ENCODE assay signal across 27 cellular contexts in the genomic region with DNA sequence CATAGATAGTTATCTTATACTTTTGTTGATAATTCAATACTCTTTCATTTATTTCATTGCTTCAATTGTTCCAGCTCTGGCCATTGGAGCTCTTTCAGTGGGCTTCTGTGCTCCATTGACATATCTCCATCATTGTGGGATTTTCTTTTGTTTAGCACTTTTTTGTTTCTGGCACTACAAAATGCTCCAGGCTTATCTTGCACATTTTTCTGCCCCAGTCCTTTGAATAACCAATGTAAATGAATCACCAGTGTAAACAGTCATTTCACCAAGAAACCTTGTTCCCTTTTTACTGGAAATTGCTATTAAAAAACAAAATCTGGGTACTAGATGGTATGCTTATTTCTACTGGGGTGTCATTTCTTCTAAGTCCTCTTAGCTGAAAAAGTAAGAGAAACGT.
"Had no signal": no experiment of that assay in that cellular context is flagged by ENCODE, and none has a peak within 500 bp of the region (broad histone marks: within the 10 kb centered on the region; RNA-seq: fewer than 3 reads in every experiment).

No MANE protein-coding gene starts in this region.

- H3K36me3 ChIP-seq: heart left ventricle, ovary, uterus had no signal

- H3K4me3 ChIP-seq: heart left ventricle, ovary, skin epidermis, uterus had no signal

- H3K27ac ChIP-seq: foreskin keratinocyte, heart left ventricle, ovary, skin epidermis, uterus had no signal

- H3K4me1 ChIP-seq: foreskin keratinocyte, heart left ventricle, uterus had no signal

- H3K27me3 ChIP-seq: foreskin keratinocyte, heart left ventricle, ovary, uterus had no signal

- DNase-seq: activated CD4-positive, alpha-beta memory T cell treated with anti-CD3 and anti-CD28 coated beads, Interleukin-2, amount 10 ng/mL, durations not matched to agents 7 days and 5 days; activated CD4-positive, alpha-beta T cell treated with anti-CD3 and anti-CD28 coated beads for 1 hour; activated CD4-positive, alpha-beta T cell treated with anti-CD3 and anti-CD28 coated beads, Interleukin-2, amount 10 ng/mL, durations not matched to agents 7 days and 5 days; activated CD8-positive, alpha-beta memory T cell treated with anti-CD3 and anti-CD28 coated beads, Interleukin-2, amount 50 U/mL, for 48 hours; activated naive CD8-positive, alpha-beta T cell treated with anti-CD3 and anti-CD28 coated beads, Interleukin-2, amount 50 U/mL, for 24 hours; activated T-cell treated with anti-CD3 and anti-CD28 coated beads, Interleukin-2, amount 50 U/mL, for 4 hours; anterior cingulate cortex; caudate nucleus; effector CD4-positive, alpha-beta T cell; heart left ventricle; hypothalamus; immature natural killer cell; naive B cell; nephron progenitor cell; ovary; retina; stimulated activated CD4-positive, alpha-beta T cell treated with anti-CD3 and anti-CD28 coated beads, Interleukin-12 subunit alpha, Interleukin-12 subunit beta, amount 100 ng/mL, for 4 hours; stimulated activated CD4-positive, alpha-beta T cell treated with anti-CD3 and anti-CD28 coated beads, Interleukin-4, amount 100 ng/mL, for 1 hour; stimulated activated naive CD8-positive, alpha-beta T cell treated with anti-CD3 and anti-CD28 coated beads, Interleukin-15, Interleukin-2, amounts not matched to agents 100 U/mL and 50 U/mL, for 24 hours; substantia nigra; T-helper 2 cell; uterus had no signal

- ATAC-seq: activated naive CD8-positive, alpha-beta T cell treated with anti-CD3 and anti-CD28 coated beads, Interleukin-2, amount 50 U/mL, for 24 hours; activated T-cell treated with anti-CD3 and anti-CD28 coated beads, Interleukin-2, amount 50 U/mL, for 4 hours; activated T-helper 17 cell treated with anti-CD3 and anti-CD28 coated beads, Interleukin-2, amount 50 U/mL, for 72 hours; foreskin keratinocyte; heart left ventricle; sciatic nerve; stimulated activated naive CD8-positive, alpha-beta T cell treated with anti-CD3 and anti-CD28 coated beads, Interleukin-15, Interleukin-2, amounts not matched to agents 100 U/mL and 50 U/mL, for 24 hours; WTC11 had no signal

- H3K9me3 ChIP-seq: ovary had no signal
